Comparison of ENCODE assay signal across 8 cellular contexts in genomic region chr15:45522179-45522930, GRCh38. TPM values are rescaled to one million over a fixed set of nuclear protein-coding genes. Genes with fewer than 3 reads are reported as not detected.
DNase-seq lines count a peak whose midpoint lies in the region; ATAC-seq, FAIRE-seq and TF ChIP-seq lines count a peak whose summit lies in the region.

Gene SLC30A4 (minus strand): TSS chr15:45522755. CDS start chr15:45522354, 401 bp downstream.

- no peak within 1 kb of the TSS for H3K27ac ChIP-seq in keratinocyte (ENCODE audit: control insufficient read depth, insufficient read depth, low read length)

- no peaks in the 10 kb centered on the region for H3K27me3 ChIP-seq in keratinocyte (ENCODE audit: control insufficient read depth, extremely low read depth, insufficient read depth, low read length)

- H3K4me1 ChIP-seq in keratinocyte (ENCODE audit: control insufficient read depth, extremely low read depth, insufficient read depth, low read length): peaks cover 8% of the 10 kb centered on the region

- DNase-seq in EL (peak; percentile 64), cardiac fibroblast (ENCODE audit: low read depth in 2 of 2) (peak; percentile 53 to 70), keratinocyte (ENCODE audit: low read depth, low spot score) (no peak), SKM-1 (lab: John Stamatoyannopoulos, UW; ENCODE audit: unreplicated experiment) (no peak)
- DNase-seq in Jurkat, Clone E6-1 (ENCODE audit: low read depth, low spot score): peak; percentile 31
- peak in 3 of 4 experiments; percentile 22 to 41 (median 31) for DNase-seq in activated CD4-positive, CD25-positive, alpha-beta regulatory T cell (lab: John Stamatoyannopoulos, UW)
- peak in 2 of 3 donors; percentile 21 to 44 for DNase-seq in stimulated activated CD4-positive, alpha-beta T cell treated with anti-CD3 and anti-CD28 coated beads, Interleukin-12 subunit alpha, Interleukin-12 subunit beta, amount 100 ng/mL, for 48 hours (ENCODE audit: low read depth in 2 of 3, low spot score in 1 of 3)

- no peaks in the 10 kb centered on the region for H3K9me1 ChIP-seq in keratinocyte (ENCODE audit: control insufficient read depth, extremely low read depth, insufficient read depth, low read length)

- peak within 1 kb of the TSS; percentile 96 for H2AFZ ChIP-seq in keratinocyte (ENCODE audit: control insufficient read depth, low read length)

- H3K4me2 ChIP-seq in keratinocyte (ENCODE audit: control insufficient read depth, extremely low read depth, insufficient read depth, low read depth, low read length): peak within 1 kb of the TSS; percentile 77

- ATAC-seq in GM21576 (IDR thresholded peaks at IDR 0.05; ENCODE audit: unreplicated experiment): peak; percentile 54

- TF ChIP-seq CTCF in cardiac fibroblast (IDR thresholded peaks at IDR 0.05; ENCODE audit: low read depth, low read length) (no peak), keratinocyte (optimal IDR thresholded peaks at IDR 0.05 in 1 of 3, IDR thresholded peaks at IDR 0.05 in 1 of 3, conservative IDR thresholded peaks at IDR 0.05 in 1 of 3; ENCODE audit: extremely low read depth in 1 of 3, insufficient read depth in 2 of 3, low read length in 3 of 3) (peak in 1 of 3 experiments; percentile 39)

- H3K9ac ChIP-seq in keratinocyte (ENCODE audit: control insufficient read depth, extremely low read depth, insufficient read depth, low read length): peak within 1 kb of the TSS; percentile 41

- no peaks in the 10 kb centered on the region for H3K9me3 ChIP-seq in keratinocyte (ENCODE audit: control insufficient read depth, low read depth, low read length)

- H3K36me3 ChIP-seq in keratinocyte (ENCODE audit: control insufficient read depth in 2 of 2, extremely low read depth in 1 of 2, insufficient read depth in 2 of 2, low read length in 2 of 2): no peaks in the 10 kb centered on the region

- H3K79me2 ChIP-seq in keratinocyte (ENCODE audit: control insufficient read depth, insufficient read depth, low read length): no peaks in the 10 kb centered on the region

- dilution Hi-C loops in keratinocyte (cut with MboI; ENCODE audit: extremely low pct_ligation_motif_present, low sequenced_read_pairs): no loop called here

- no peaks in the 10 kb centered on the region for H4K20me1 ChIP-seq in keratinocyte (ENCODE audit: control insufficient read depth, extremely low read depth, insufficient read depth, low read length)

- peak within 1 kb of the TSS; percentile 65 for H3K4me3 ChIP-seq in Jurkat, Clone E6-1 (ENCODE audit: low read length)
- H3K4me3 ChIP-seq in cardiac fibroblast (replicated peaks in 1 of 2; ENCODE audit: low read depth in 2 of 2, low read length in 2 of 2) (peak within 1 kb of the TSS; percentile 68), keratinocyte (ENCODE audit: control insufficient read depth in 2 of 3, extremely low read depth in 1 of 3, insufficient read depth in 2 of 3, low read depth in 1 of 3, low read length in 3 of 3) (peak within 1 kb of the TSS; percentile 60 to 78 (median 71))

- FAIRE-seq in keratinocyte (lab: Jason Lieb, UNC): no peak

RNA-seq across cellular contexts. Expression of gene SLC30A4, which starts in this region (rescaled TPM):
- polyA plus RNA-seq in Jurkat, Clone E6-1 (2012; ENCODE audit: insufficient read depth, insufficient read length): 4.9 TPM
- polyA plus RNA-seq in keratinocyte: 3.3 to 3.9 TPM (median 3.8 TPM) in 3 replicates
- polyA plus RNA-seq in keratinocyte (2011; ENCODE audit: low read depth): 1.1 TPM
- polyA plus RNA-seq in keratinocyte (2011; cell fraction: cytosol; rRNA removed): 2.7 and 4.0 TPM in 2 replicates
- polyA plus RNA-seq in keratinocyte (2011; cell fraction: nucleus; rRNA removed): 4.7 and 5.1 TPM in 2 replicates
- 1.4 and 3.2 TPM in 2 replicates for polyA plus RNA-seq in keratinocyte (2012; ENCODE audit: low replicate concordance)
- polyA minus RNA-seq in keratinocyte: 3.4 to 15.3 TPM (median 11.3 TPM) in 3 replicates
- 5.4 TPM for polyA minus RNA-seq in keratinocyte (2011; cell fraction: cytosol; rRNA and poly(A)+ RNA removed)
- 6.4 and 11.6 TPM in 2 replicates for polyA minus RNA-seq in keratinocyte (2011; cell fraction: nucleus; rRNA and poly(A)+ RNA removed)

Comparison
In these comparisons a context has a peak if more than half of its experiments do, and no peak if none do; other contexts are left out.
1. DNase-seq: peak in EL (single experiment), Jurkat, Clone E6-1 (single experiment), activated CD4-positive, CD25-positive, alpha-beta regulatory T cell (3 of 4), cardiac fibroblast (2 of 2) and stimulated activated CD4-positive, alpha-beta T cell treated with anti-CD3 and anti-CD28 coated beads, Interleukin-12 subunit alpha, Interleukin-12 subunit beta, amount 100 ng/mL, for 48 hours (2 of 3); none in keratinocyte (single experiment) and SKM-1 (single experiment).
2. Peak in every context shown above with its lines, with median percentiles within 50 percentile points of each other: H3K4me3 ChIP-seq.